8 cellular contexts compared by ENCODE assay signal in the genomic region with DNA sequence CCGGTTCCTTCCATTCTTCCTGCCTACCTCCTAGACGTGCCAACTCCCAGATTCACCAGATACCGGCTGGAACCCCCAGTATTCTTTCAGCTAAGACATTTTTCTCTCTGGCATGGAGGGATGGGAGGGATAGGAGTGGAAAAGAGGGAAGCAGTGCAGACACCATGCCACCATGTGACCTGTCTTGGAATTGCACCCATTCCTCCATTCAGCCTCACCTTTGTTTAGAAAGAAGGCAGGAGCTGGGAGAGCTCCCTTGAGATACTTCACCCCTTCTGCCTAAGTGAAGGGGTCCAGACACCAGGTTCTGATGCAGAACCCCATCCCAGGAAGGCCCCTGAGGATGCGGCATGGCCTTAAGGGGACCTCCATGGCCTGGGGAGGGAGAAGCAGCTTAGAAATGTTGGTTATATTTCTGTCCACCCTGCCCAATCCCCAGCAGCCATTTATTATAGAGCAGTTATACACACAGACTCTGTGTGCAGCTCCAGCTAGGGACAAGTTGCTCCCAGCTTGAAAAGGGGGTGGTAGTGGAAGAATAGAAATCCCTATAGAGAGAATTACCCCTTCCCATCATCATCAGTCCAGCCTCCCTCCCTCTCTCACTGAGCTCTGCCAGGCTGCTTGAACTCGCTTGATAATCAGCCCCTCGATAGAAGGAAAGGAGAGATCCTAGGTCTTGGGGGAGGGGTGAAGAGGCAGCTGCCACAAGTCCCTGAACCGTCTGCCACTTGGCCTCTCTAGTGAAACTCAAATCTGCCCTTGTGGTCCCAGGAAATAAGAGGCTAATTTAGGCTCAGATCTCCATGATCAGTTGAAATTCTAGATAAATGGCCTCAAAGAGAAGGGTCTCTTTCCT. TPM values are rescaled to one million over a fixed set of nuclear protein-coding genes. Genes with fewer than 3 reads are reported as not detected.
DNase-seq lines count a peak whose midpoint lies in the region; ATAC-seq and TF ChIP-seq lines count a peak whose summit lies in the region.

No MANE protein-coding gene starts in this region.

- intact Hi-C loops in CD8-positive, alpha-beta T cell (cut with DNase I, micrococcal nuclease): loop anchor here in 1 of 2 experiments (5.0 kb wide), 1 partner anchor 327 kb away; a partner anchor contains a TSS

- H3K4me2 ChIP-seq in osteoblast (ENCODE audit: insufficient read depth, low read length): no peak overlapping the region

- H3K4me1 ChIP-seq in osteoblast (ENCODE audit: insufficient read depth, low read length): peaks cover 59% of the 10 kb centered on the region
- H3K4me1 ChIP-seq in CD8-positive, alpha-beta T cell (ENCODE audit: insufficient read depth, low read length): peaks cover 4% of the 10 kb centered on the region

- peaks cover 7% of the 10 kb centered on the region for H3K4me1 Mint-ChIP-seq in CD8-positive, alpha-beta T cell (ENCODE audit: low read depth)

- no peaks in the 10 kb centered on the region for H3K9me3 ChIP-seq in osteoblast (ENCODE audit: low read depth, low read length)
- H3K9me3 ChIP-seq in CD8-positive, alpha-beta T cell (ENCODE audit: low read length): no peaks in the 10 kb centered on the region

- POLR2A ChIA-PET in RWPE1 (lab: Yijun Ruan, JAX; ENCODE audit: low non-redundant PET): interaction anchor here (0.6 kb wide), 1 partner anchor 120 kb away, joined by 3 read pairs; no protein-coding TSS in a partner anchor
- POLR2A ChIA-PET in CD8-positive, alpha-beta T cell (lab: Charles Lee): interaction anchor here (1.3 kb wide), 1 partner anchor 56 kb away, joined by 3 read pairs; no protein-coding TSS in a partner anchor

- DNase-seq in Caki2 (ENCODE audit: low read depth): peak; percentile 49
- DNase-seq in HL-60 (ENCODE audit: low read depth in 1 of 2, low spot score in 1 of 2): no peak
- peak; percentile 82 for DNase-seq in RWPE1 (ENCODE audit: low spot score)
- peak; percentile 61 for DNase-seq in fibroblast of mammary gland (ENCODE audit: low read depth)
- DNase-seq in osteoblast (ENCODE audit: insufficient read length, low spot score, missing footprints): peak; percentile 95
- DNase-seq in CD8-positive, alpha-beta T cell: no peak

- TF ChIP-seq CTCF in HL-60 (IDR thresholded peaks at IDR 0.05; ENCODE audit: insufficient read depth, low read length) (peak; percentile 50), RWPE1 (conservative IDR thresholded peaks at IDR 0.05; ENCODE audit: low read depth) (peak; percentile 88), fibroblast of mammary gland (conservative IDR thresholded peaks at IDR 0.05; ENCODE audit: control insufficient read depth, insufficient read depth, low read depth, low read length) (peak; percentile 68), osteoblast (IDR thresholded peaks at IDR 0.05; ENCODE audit: extremely low read depth, low read depth, low read length) (peak; percentile 69)
- no peak for TF ChIP-seq CTCF in CD8-positive, alpha-beta T cell (IDR thresholded peaks at IDR 0.05)

- H3K79me2 ChIP-seq in osteoblast (ENCODE audit: insufficient read depth, low read length): peaks cover 12% of the 10 kb centered on the region

- H3K36me3 ChIP-seq in osteoblast (ENCODE audit: insufficient read depth, low read length): peaks cover 21% of the 10 kb centered on the region
- no peaks in the 10 kb centered on the region for H3K36me3 ChIP-seq in CD8-positive, alpha-beta T cell (ENCODE audit: insufficient read depth, low read length)

- CTCF ChIA-PET in RWPE1 (lab: Yijun Ruan, JAX): interaction anchor here (0.6 to 2.6 kb wide), 19 partner anchors 10 to 1098 kb away, joined by 3 to 37 read pairs (median 3); a partner anchor contains a TSS
- CTCF ChIA-PET in CD8-positive, alpha-beta T cell (lab: Charles Lee): interaction anchor here (0.5 to 2.9 kb wide), 6 partner anchors 9 to 639 kb away, joined by 3 to 13 read pairs (median 4); no protein-coding TSS in a partner anchor

- no peak overlapping the region for H3K4me3 Mint-ChIP-seq in CD8-positive, alpha-beta T cell

- H4K20me1 ChIP-seq in osteoblast (ENCODE audit: insufficient read depth, low read length): peaks cover 2% of the 10 kb centered on the region

- H3K27ac Mint-ChIP-seq in CD8-positive, alpha-beta T cell: no peak overlapping the region

- H3K27me3 Mint-ChIP-seq in CD8-positive, alpha-beta T cell (ENCODE audit: low read depth): no peaks in the 10 kb centered on the region

- no peak for ATAC-seq in GM19351 (IDR thresholded peaks at IDR 0.05; ENCODE audit: unreplicated experiment)
- ATAC-seq in CD8-positive, alpha-beta T cell: no peak
- ATAC-seq in GM18873 (IDR thresholded peaks at IDR 0.05; ENCODE audit: low FRiP score, unreplicated experiment): no peak

- in situ Hi-C loops in Caki2 (cut with HindIII; ENCODE audit: low pct_unique_long_range_greater_than_20kb, low sequenced_read_pairs): no loop called here

- no peaks in the 10 kb centered on the region for H3K9me3 Mint-ChIP-seq in CD8-positive, alpha-beta T cell

- no peak overlapping the region for H2AFZ ChIP-seq in osteoblast (ENCODE audit: low read length)

- H3K27me3 ChIP-seq in HL-60 (ENCODE audit: insufficient read depth, poor library complexity, severe bottlenecking) (peaks cover 2% of the 10 kb centered on the region), osteoblast (ENCODE audit: insufficient read depth, low read length) (no peaks in the 10 kb centered on the region)
- no peaks in the 10 kb centered on the region for H3K27me3 ChIP-seq in CD8-positive, alpha-beta T cell (ENCODE audit: insufficient read depth, low read length)

- H3K36me3 Mint-ChIP-seq in CD8-positive, alpha-beta T cell: peaks cover 9% of the 10 kb centered on the region

- H3K27ac ChIP-seq in HL-60 (replicated peaks) (no peak overlapping the region), RWPE1 (peak overlapping the region; percentile 94), osteoblast (ENCODE audit: low read depth, low read length) (peak overlapping the region; percentile 80)
- no peak overlapping the region for H3K27ac ChIP-seq in CD8-positive, alpha-beta T cell (ENCODE audit: low read depth, low read length)

- no peak overlapping the region for H3K4me3 ChIP-seq in HL-60 (replicated peaks; ENCODE audit: insufficient read depth, low read length)
- H3K4me3 ChIP-seq in fibroblast of mammary gland (ENCODE audit: control insufficient read depth, low read depth, low read length): no peak overlapping the region
- H3K4me3 ChIP-seq in osteoblast (ENCODE audit: insufficient read depth, low read length): no peak overlapping the region
- no peak overlapping the region for H3K4me3 ChIP-seq in CD8-positive, alpha-beta T cell (ENCODE audit: low read depth, low read length)

RNA-seq across cellular contexts. Expression of a gene that starts 5.1 kb away (rescaled TPM):
- 0.20 and 0.90 TPM in 2 replicates for total RNA-seq in Caki2 (2014; rRNA removed; shearing (Covaris generic); ENCODE audit: low replicate concordance)
- total RNA-seq in osteoblast: 12.7 and 16.5 TPM in 2 replicates
- 1 to 10 TPM; 2.1 to 2.2 TPM for total RNA-seq in CD8-positive, alpha-beta T cell

RNA-seq across cellular contexts. Expression of a gene that starts 36.6 kb away (rescaled TPM):
- 0.07 and 0.20 TPM in 2 replicates for total RNA-seq in Caki2 (2014; rRNA removed; shearing (Covaris generic); ENCODE audit: low replicate concordance)
- total RNA-seq in osteoblast: under 0.01 TPM in 1 of 2 replicates, not detected in the other
- total RNA-seq in CD8-positive, alpha-beta T cell: not detected

Comparison
In these comparisons a context has a peak if more than half of its experiments do, and no peak if none do; other contexts are left out.
1. DNase-seq: peak in Caki2 (single experiment), RWPE1 (single experiment), fibroblast of mammary gland (single experiment) and osteoblast (single experiment); none in HL-60 (0 of 2) and CD8-positive, alpha-beta T cell (0 of 7).
2. H3K27ac ChIP-seq: peak in RWPE1 (single experiment) and osteoblast (single experiment); none in HL-60 (single experiment) and CD8-positive, alpha-beta T cell (single experiment).